In the genomic region with DNA sequence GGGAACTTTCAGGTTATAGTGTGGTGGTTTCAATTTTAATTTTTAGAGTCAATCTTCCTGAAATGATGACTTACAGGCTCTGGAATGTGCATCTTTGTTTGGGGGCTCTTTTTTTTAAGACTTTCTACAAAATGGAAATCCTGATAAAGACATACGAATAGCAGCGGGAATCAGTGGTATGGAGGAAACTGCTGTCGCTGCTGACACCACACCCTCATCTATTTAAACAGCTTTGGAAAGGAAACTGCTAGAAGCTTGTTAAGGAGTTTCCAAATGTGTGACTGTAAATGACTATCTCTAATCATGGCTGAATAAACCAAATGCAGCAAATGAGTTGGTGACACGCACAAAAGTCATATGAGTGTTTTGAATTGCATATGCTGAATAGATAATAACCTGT, we compare ENCODE assay signal across 16 cellular contexts.
"Had no signal": no experiment of that assay in that cellular context is flagged by ENCODE, and none has a peak within 500 bp of the region (broad histone marks: within the 10 kb centered on the region; RNA-seq: fewer than 3 reads in every experiment).

No MANE protein-coding gene starts in this region.

- H3K4me3 ChIP-seq: gastroesophageal sphincter, psoas muscle had no signal

- DNase-seq: activated CD4-positive, alpha-beta T cell treated with anti-CD3 and anti-CD28 coated beads, Interleukin-2, amount 50 U/mL, for 48 hours; activated CD4-positive, CD25-positive, alpha-beta regulatory T cell; activated CD8-positive, alpha-beta memory T cell treated with anti-CD3 and anti-CD28 coated beads, Interleukin-2, amount 10 ng/mL, durations not matched to agents 7 days and 5 days; activated effector memory CD4-positive, alpha-beta T cell treated with anti-CD3 and anti-CD28 coated beads, Interleukin-2, amount 50 U/mL, for 16 hours; activated T-cell treated with anti-CD3 and anti-CD28 coated beads, Interleukin-2, amount 50 U/mL, for 24 hours; amniotic stem cell; effector CD4-positive, alpha-beta T cell; hypothalamus; occipital lobe; psoas muscle; stimulated activated CD4-positive, alpha-beta T cell treated with anti-CD3 and anti-CD28 coated beads, Interleukin-4, amount 100 ng/mL, for 24 hours; stimulated activated naive CD8-positive, alpha-beta T cell treated with anti-CD3 and anti-CD28 coated beads, Interleukin-15, amount 100 ng/mL, for 72 hours; T-helper 17 cell had no signal

- ATAC-seq: activated CD8-positive, alpha-beta memory T cell treated with anti-CD3 and anti-CD28 coated beads, Interleukin-2, amount 10 ng/mL, durations not matched to agents 7 days and 5 days; activated naive CD4-positive, alpha-beta T cell treated with anti-CD3 and anti-CD28 coated beads, Interleukin-2, amount 50 U/mL, for 72 hours; gastroesophageal sphincter; natural killer cell treated with Interleukin-12 subunit alpha and Interleukin-12 subunit beta and Interleukin-15 and Interleukin-18, amount 100 ng/mL, for 72 hours; psoas muscle; stimulated activated naive CD8-positive, alpha-beta T cell treated with anti-CD3 and anti-CD28 coated beads, Interleukin-15, amount 100 ng/mL, for 72 hours; T-helper 17 cell had no signal

- H3K4me1 ChIP-seq: psoas muscle had no signal

- H3K27ac ChIP-seq: gastroesophageal sphincter, psoas muscle had no signal

- H3K27me3 ChIP-seq: gastroesophageal sphincter had no signal

- H3K9me3 ChIP-seq: gastroesophageal sphincter, psoas muscle had no signal

- H3K36me3 ChIP-seq: gastroesophageal sphincter had no signal
